Comparison of ENCODE assay signal across 1 cellular context in the genomic region with DNA sequence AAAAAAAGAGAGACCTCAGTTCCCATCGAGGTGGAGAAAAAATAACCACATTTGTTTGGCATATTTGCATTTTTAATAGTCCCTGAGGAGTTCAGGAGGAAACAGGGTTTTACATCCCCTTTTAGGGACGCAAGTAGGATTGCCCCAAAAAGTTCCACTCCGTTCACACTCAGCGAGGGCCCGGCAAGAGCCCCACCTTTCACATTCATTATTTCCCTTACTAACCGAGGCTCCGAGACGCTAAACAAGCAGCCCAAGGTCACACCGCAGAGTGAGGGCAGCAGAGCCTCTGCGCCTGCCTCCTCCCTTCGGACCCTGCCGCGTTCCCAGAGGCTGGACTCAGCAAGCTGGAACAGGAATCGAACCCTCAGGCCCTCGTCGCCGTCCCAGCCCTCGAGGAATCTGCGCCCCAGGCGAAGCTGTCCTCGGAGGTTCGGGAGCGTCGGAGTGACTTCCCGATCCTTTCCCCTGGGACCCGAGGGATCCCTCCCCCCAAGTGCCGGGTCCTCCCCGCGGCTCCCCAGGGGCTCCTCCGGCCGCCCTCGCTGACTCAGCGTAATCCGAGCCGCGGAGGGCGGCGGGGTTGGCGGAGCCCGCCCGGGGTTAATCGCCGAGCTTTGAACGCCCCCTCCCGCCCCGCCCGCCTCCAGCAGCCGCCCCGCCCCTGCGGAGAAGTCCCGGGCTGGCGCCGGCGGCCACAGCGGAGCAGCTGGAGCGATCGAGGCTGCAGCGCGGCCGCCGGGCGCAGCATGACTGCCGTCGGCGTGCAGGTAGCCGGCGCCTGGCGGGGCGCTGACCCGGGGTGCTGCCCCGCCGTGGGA.
TF ChIP-seq lines count a peak whose summit lies in the region.

A gene with protein sequence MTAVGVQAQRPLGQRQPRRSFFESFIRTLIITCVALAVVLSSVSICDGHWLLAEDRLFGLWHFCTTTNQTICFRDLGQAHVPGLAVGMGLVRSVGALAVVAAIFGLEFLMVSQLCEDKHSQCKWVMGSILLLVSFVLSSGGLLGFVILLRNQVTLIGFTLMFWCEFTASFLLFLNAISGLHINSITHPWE (plus strand): TSS at position 700 of the 821 bp plus-strand sequence. CDS start 50 bp downstream, at position 750.

TF ChIP-seq in HepG2, 621 proteins besides CTCF, POLR2A, EP300 and RAD21 (continued from another document and continues in another):
- TF ChIP-seq ZNF503 (CRISPR knock-in tag; IDR thresholded peaks at IDR 0.05) (peak; percentile 59; the same call in 1 of the 2 replicates), MED1 (CRISPR knock-in tag; IDR thresholded peaks at IDR 0.05) (peak; percentile 87), MEIS2 (CRISPR knock-in tag; IDR thresholded peaks at IDR 0.05) (no peak), ZNF160 (CRISPR knock-in tag; IDR thresholded peaks at IDR 0.05) (peak; percentile 72), HMGA1 (CRISPR knock-in tag; conservative IDR thresholded peaks at IDR 0.05) (no peak), HDAC2 (CRISPR knock-in tag; IDR thresholded peaks at IDR 0.05) (peak; percentile 80), PPARG (CRISPR knock-in tag; conservative IDR thresholded peaks at IDR 0.05) (peak; percentile 77; the same call in 1 of the 2 replicates), MAFG (CRISPR knock-in tag; IDR thresholded peaks at IDR 0.05) (peak; percentile 98), SUZ12 (IDR thresholded peaks at IDR 0.05; ENCODE audit: low read depth, low read length) (no peak), ZBTB2 (CRISPR knock-in tag; IDR thresholded peaks at IDR 0.05; ENCODE audit: low read depth) (peak; percentile 72; the same call in 1 of the 2 replicates), CAMTA2 (CRISPR knock-in tag; IDR thresholded peaks at IDR 0.05; ENCODE audit: borderline replicate concordance) (peak; percentile 45; the same call in 1 of the 2 replicates), AHDC1 (CRISPR knock-in tag; IDR thresholded peaks at IDR 0.05; ENCODE audit: borderline replicate concordance) (peak; percentile 48; the same call in 1 of the 2 replicates), RFXAP (CRISPR knock-in tag; IDR thresholded peaks at IDR 0.05; ENCODE audit: borderline replicate concordance) (peak; percentile 80; the same call in 1 of the 2 replicates), ZNF10 (CRISPR knock-in tag; IDR thresholded peaks at IDR 0.05; ENCODE audit: borderline replicate concordance, low read depth) (no peak), ZHX2 (IDR thresholded peaks at IDR 0.05; ENCODE audit: low read depth) (no peak), ZHX2 (CRISPR knock-in tag; IDR thresholded peaks at IDR 0.05; ENCODE audit: borderline replicate concordance) (peak; percentile 27; the same call in 1 of the 2 replicates), CHD4 (IDR thresholded peaks at IDR 0.05; ENCODE audit: borderline replicate concordance, low read length) (peak; percentile 72; the same call in 1 of the 2 replicates), HBP1 (CRISPR knock-in tag; IDR thresholded peaks at IDR 0.05; ENCODE audit: low read depth) (peak; percentile 65), ZNF44 (CRISPR knock-in tag; IDR thresholded peaks at IDR 0.05) (0 out of 2 replicates have a peak, but pooled peaks have one; percentile 38), ZNF275 (CRISPR knock-in tag; IDR thresholded peaks at IDR 0.05; ENCODE audit: borderline replicate concordance) (peak; percentile 93; the same call in 1 of the 2 replicates), SIX1 (CRISPR knock-in tag; IDR thresholded peaks at IDR 0.05; ENCODE audit: borderline replicate concordance) (peak; percentile 97)
- TF ChIP-seq, protein P1, sequence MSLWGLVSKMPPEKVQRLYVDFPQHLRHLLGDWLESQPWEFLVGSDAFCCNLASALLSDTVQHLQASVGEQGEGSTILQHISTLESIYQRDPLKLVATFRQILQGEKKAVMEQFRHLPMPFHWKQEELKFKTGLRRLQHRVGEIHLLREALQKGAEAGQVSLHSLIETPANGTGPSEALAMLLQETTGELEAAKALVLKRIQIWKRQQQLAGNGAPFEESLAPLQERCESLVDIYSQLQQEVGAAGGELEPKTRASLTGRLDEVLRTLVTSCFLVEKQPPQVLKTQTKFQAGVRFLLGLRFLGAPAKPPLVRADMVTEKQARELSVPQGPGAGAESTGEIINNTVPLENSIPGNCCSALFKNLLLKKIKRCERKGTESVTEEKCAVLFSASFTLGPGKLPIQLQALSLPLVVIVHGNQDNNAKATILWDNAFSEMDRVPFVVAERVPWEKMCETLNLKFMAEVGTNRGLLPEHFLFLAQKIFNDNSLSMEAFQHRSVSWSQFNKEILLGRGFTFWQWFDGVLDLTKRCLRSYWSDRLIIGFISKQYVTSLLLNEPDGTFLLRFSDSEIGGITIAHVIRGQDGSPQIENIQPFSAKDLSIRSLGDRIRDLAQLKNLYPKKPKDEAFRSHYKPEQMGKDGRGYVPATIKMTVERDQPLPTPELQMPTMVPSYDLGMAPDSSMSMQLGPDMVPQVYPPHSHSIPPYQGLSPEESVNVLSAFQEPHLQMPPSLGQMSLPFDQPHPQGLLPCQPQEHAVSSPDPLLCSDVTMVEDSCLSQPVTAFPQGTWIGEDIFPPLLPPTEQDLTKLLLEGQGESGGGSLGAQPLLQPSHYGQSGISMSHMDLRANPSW (CRISPR knock-in tag; IDR thresholded peaks at IDR 0.05; ENCODE audit: borderline replicate concordance) = no peak
- TF ChIP-seq, protein P2, sequence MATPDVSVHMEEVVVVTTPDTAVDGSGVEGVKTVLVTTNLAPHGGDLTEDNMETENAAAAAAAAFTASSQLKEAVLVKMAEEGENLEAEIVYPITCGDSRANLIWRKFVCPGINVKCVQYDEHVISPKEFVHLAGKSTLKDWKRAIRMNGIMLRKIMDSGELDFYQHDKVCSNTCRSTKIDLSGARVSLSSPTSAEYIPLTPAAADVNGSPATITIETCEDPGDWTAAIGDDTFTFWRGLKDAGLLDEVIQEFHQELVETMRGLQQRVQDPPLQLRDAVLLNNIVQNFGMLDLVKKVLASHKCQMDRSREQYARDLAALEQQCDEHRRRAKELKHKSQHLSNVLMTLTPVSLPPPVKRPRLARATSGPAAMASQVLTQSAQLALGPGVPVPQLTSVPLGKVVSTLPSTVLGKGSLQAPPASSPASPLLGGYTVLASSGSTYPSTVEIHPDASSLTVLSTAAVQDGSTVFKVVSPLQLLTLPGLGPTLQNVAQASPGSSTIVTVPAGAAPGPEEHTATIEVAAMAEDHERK (CRISPR knock-in tag; IDR thresholded peaks at IDR 0.05; ENCODE audit: low read depth) = no peak
